17 cellular contexts compared by ENCODE assay signal in the genomic region with DNA sequence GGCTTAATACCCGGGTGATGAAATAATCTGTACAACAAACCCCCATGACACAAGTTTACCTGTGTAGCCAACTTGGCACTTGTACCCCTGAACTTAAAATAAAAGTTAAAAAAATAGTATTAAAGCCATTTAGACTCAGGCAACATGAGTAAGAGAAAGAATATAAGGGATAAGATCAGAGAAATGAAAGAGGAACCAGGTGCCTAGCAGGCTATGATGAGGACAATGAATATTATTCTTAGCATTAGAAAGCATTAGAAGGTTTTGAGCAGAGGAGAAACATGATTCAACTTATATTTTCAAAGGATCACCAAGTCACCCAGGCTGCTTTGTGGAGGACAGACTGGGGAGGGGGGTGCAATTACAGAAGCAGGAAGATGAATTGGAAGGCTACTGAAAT. TPM values are rescaled to one million over a fixed set of nuclear protein-coding genes. Genes with fewer than 3 reads are reported as not detected.
DNase-seq lines count a peak whose midpoint lies in the region; ATAC-seq and TF ChIP-seq lines count a peak whose summit lies in the region.
"Had no signal": no experiment of that assay in that cellular context is flagged by ENCODE, and none has a peak within 500 bp of the region (broad histone marks: within the 10 kb centered on the region; RNA-seq: fewer than 3 reads in every experiment).

No MANE protein-coding gene starts in this region.

- peak; percentile 45 for ATAC-seq in GM18505 (IDR thresholded peaks at IDR 0.05; ENCODE audit: unreplicated experiment)
- peak; percentile 48 for ATAC-seq in GM21515 (IDR thresholded peaks at IDR 0.05; ENCODE audit: unreplicated experiment)
- peak; percentile 50 for ATAC-seq in HG03025 (IDR thresholded peaks at IDR 0.05; ENCODE audit: low FRiP score, unreplicated experiment)
- no peak for ATAC-seq in esophagus mucosa
- ATAC-seq: activated CD4-positive, alpha-beta T cell treated with anti-CD3 and anti-CD28 coated beads for 36 hours; K562 had no signal

- no peaks in the 10 kb centered on the region for H3K9me3 Mint-ChIP-seq in immature natural killer cell
- no peaks in the 10 kb centered on the region for H3K9me3 Mint-ChIP-seq in activated naive CD4-positive, alpha-beta T cell treated with anti-CD3 and anti-CD28 coated beads, Interleukin-2, amount 10 ng/mL, durations not matched to agents 7 days and 5 days
- H3K9me3 Mint-ChIP-seq: CD8-positive, alpha-beta memory T cell; nephron had no signal

- no peak overlapping the region for H3K4me3 Mint-ChIP-seq in immature natural killer cell
- H3K4me3 Mint-ChIP-seq in activated naive CD4-positive, alpha-beta T cell treated with anti-CD3 and anti-CD28 coated beads, Interleukin-2, amount 10 ng/mL, durations not matched to agents 7 days and 5 days: no peak overlapping the region
- H3K4me3 Mint-ChIP-seq: activated CD4-positive, alpha-beta T cell treated with anti-CD3 and anti-CD28 coated beads for 36 hours; CD8-positive, alpha-beta memory T cell; nephron had no signal

- CTCF ChIA-PET in activated naive CD4-positive, alpha-beta T cell treated with anti-CD3 and anti-CD28 coated beads, Interleukin-2, amount 10 ng/mL, durations not matched to agents 7 days and 5 days (lab: Charles Lee): interaction anchor here (1.3 to 3.1 kb wide), 3 partner anchors 10 to 364 kb away, joined by 3 to 18 read pairs (median 6); no protein-coding TSS in a partner anchor

- DNase-seq in MV-4-11 (lab: John Stamatoyannopoulos, UW) (peak; percentile 37), immature natural killer cell (no peak), AG20443 (ENCODE audit: low spot score) (no peak)
- no peak for DNase-seq in activated naive CD4-positive, alpha-beta T cell treated with anti-CD3 and anti-CD28 coated beads, Interleukin-2, amount 10 ng/mL, durations not matched to agents 7 days and 5 days
- DNase-seq: activated CD4-positive, alpha-beta T cell treated with anti-CD3 and anti-CD28 coated beads for 36 hours; CD8-positive, alpha-beta memory T cell; DMS79 treated with DMSO at 0.1 percent for 48 hours; H7; NCI-H1105; NCI-H2081 treated with DMSO at 0.1 percent for 48 hours; NCI-H526 had no signal

- peaks cover 2 to 9% of the 10 kb centered on the region in 2 donors for H3K4me1 Mint-ChIP-seq in immature natural killer cell
- H3K4me1 Mint-ChIP-seq in activated naive CD4-positive, alpha-beta T cell treated with anti-CD3 and anti-CD28 coated beads, Interleukin-2, amount 10 ng/mL, durations not matched to agents 7 days and 5 days: peaks cover 9% of the 10 kb centered on the region

- no peak for TF ChIP-seq POLR2A in GM18505 (IDR thresholded peaks at IDR 0.05; ENCODE audit: borderline replicate concordance, extremely low read depth, insufficient read depth, insufficient read length)

- H3K36me3 Mint-ChIP-seq in immature natural killer cell: no peaks in the 10 kb centered on the region
- no peaks in the 10 kb centered on the region for H3K36me3 Mint-ChIP-seq in activated naive CD4-positive, alpha-beta T cell treated with anti-CD3 and anti-CD28 coated beads, Interleukin-2, amount 10 ng/mL, durations not matched to agents 7 days and 5 days
- H3K36me3 Mint-ChIP-seq: CD8-positive, alpha-beta memory T cell had no signal

- peaks cover 2 to 7% (median 4%) of the 10 kb centered on the region in 3 donors for H3K27me3 Mint-ChIP-seq in immature natural killer cell (ENCODE audit: low read depth in 3 of 3)
- H3K27me3 Mint-ChIP-seq in activated naive CD4-positive, alpha-beta T cell treated with anti-CD3 and anti-CD28 coated beads, Interleukin-2, amount 10 ng/mL, durations not matched to agents 7 days and 5 days: peaks cover 28% of the 10 kb centered on the region

- H3K27ac Mint-ChIP-seq in immature natural killer cell: no peak overlapping the region
- no peak overlapping the region for H3K27ac Mint-ChIP-seq in activated naive CD4-positive, alpha-beta T cell treated with anti-CD3 and anti-CD28 coated beads, Interleukin-2, amount 10 ng/mL, durations not matched to agents 7 days and 5 days
- H3K27ac Mint-ChIP-seq: activated CD4-positive, alpha-beta T cell treated with anti-CD3 and anti-CD28 coated beads for 36 hours; CD8-positive, alpha-beta memory T cell had no signal

RNA-seq across cellular contexts. Expression of a gene that starts 48.1 kb away (rescaled TPM):
- polyA plus RNA-seq in immature natural killer cell: 100 to 1,000 TPM; 235 to 402 (median 325) TPM
- total RNA-seq in esophagus mucosa: 52.9 TPM
